18 cellular contexts compared by ENCODE assay signal in the genomic region with DNA sequence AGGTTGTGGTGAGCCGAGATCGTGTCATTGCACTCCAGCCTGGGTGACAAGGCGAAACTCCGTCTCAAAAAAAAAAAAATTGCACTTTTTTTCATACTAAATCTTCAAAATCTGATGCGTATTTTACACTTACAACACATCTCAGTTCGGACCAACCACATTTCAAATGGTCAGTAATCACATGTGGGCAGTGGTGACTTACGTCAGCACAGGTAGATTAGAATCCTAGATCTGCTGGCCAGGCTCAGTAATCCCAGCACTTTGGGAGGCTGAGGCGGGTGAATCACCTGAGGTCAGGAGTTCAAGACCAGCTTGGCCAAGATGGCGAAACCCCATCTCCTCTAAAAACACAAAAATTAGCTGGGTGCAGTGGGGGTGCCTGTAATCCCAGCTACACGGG. TPM values are rescaled to one million over a fixed set of nuclear protein-coding genes. Genes with fewer than 3 reads are reported as not detected.
A peak's percentile ranks its signal among the peaks of the same experiment; 100 is the strongest.
DNase-seq lines count a peak whose midpoint lies in the region; ATAC-seq and TF ChIP-seq lines count a peak whose summit lies in the region.
"Had no signal": no experiment of that assay in that cellular context is flagged by ENCODE, and none has a peak within 500 bp of the region (broad histone marks: within the 10 kb centered on the region; RNA-seq: fewer than 3 reads in every experiment).

No MANE protein-coding gene starts in this region.

- H3K4me3 ChIP-seq in OCI-LY1 (ENCODE audit: low read depth, low read length, poor library complexity, severe bottlenecking) (no peak overlapping the region), trophoblast cell (ENCODE audit: low read depth, low read length) (no peak overlapping the region), mucosa of descending colon (no peak overlapping the region), SJCRH30 (no peak overlapping the region)

- H3K9ac ChIP-seq in OCI-LY1 (ENCODE audit: low read length) = no peak overlapping the region
- no peak overlapping the region for H3K9ac ChIP-seq in trophoblast cell (ENCODE audit: low read length)
- H3K9ac ChIP-seq: SK-N-SH had no signal

- intact Hi-C loops in activated CD4-positive, alpha-beta T cell treated with anti-CD3 and anti-CD28 coated beads for 36 hours (cut with DNase I, micrococcal nuclease) = loop anchor here (5.0 to 10.0 kb wide), 3 partner anchors 143 to 1070 kb away; a partner anchor contains a TSS
- intact Hi-C loops in mucosa of descending colon (cut with DNase I, micrococcal nuclease) = no loop called here

- H2BK120ac ChIP-seq in trophoblast cell (ENCODE audit: insufficient read depth, low read length, poor library complexity) = no peak overlapping the region

- H3K4ac ChIP-seq in trophoblast cell (ENCODE audit: low read depth, low read length) = no peak overlapping the region

- peaks cover 42% of the 10 kb centered on the region for H3K36me3 Mint-ChIP-seq in activated CD4-positive, alpha-beta T cell treated with anti-CD3 and anti-CD28 coated beads for 36 hours (ENCODE audit: low read depth)
- H3K36me3 Mint-ChIP-seq in activated CD4-positive, alpha-beta T cell treated with anti-CD3 and anti-CD28 coated beads, Interleukin-2, amount 10 ng/mL, durations not matched to agents 7 days and 5 days (ENCODE audit: low read depth) = peaks cover 36% of the 10 kb centered on the region

- no peak overlapping the region for H2BK5ac ChIP-seq in trophoblast cell (ENCODE audit: low read depth, low read length, poor library complexity)

- no peaks in the 10 kb centered on the region for H3K9me2 ChIP-seq in OCI-LY1 (ENCODE audit: low read depth, low read length)
- H3K9me2 ChIP-seq: SK-N-SH had no signal

- H3K18ac ChIP-seq in trophoblast cell (ENCODE audit: low read length) = no peak overlapping the region

- peaks cover 31% of the 10 kb centered on the region for H3K36me3 ChIP-seq in OCI-LY1 (ENCODE audit: insufficient read depth, low read length)
- peaks cover 15% of the 10 kb centered on the region in 2 experiments for H3K36me3 ChIP-seq in trophoblast cell (ENCODE audit: control insufficient read depth in 1 of 2, insufficient read depth in 2 of 2, low read length in 2 of 2)
- no peaks in the 10 kb centered on the region for H3K36me3 ChIP-seq in mucosa of descending colon (ENCODE audit: low read depth)
- H3K36me3 ChIP-seq in SJCRH30 = peaks cover 20% of the 10 kb centered on the region

- peak overlapping the region; percentile 21 for H3K27ac ChIP-seq in OCI-LY1 (ENCODE audit: low read depth, low read length, poor library complexity, severe bottlenecking)
- no peak overlapping the region for H3K27ac ChIP-seq in trophoblast cell (ENCODE audit: low read depth, low read length)
- H3K27ac ChIP-seq in SJCRH30 = no peak overlapping the region

- peaks cover 23% of the 10 kb centered on the region for H3K79me1 ChIP-seq in trophoblast cell (ENCODE audit: low read length)

- H3K9me3 ChIP-seq in OCI-LY1 (ENCODE audit: low read length) = no peaks in the 10 kb centered on the region
- peaks cover 2% of the 10 kb centered on the region for H3K9me3 ChIP-seq in trophoblast cell (ENCODE audit: insufficient read depth, low read depth, low read length)
- H3K9me3 ChIP-seq in mucosa of descending colon = no peaks in the 10 kb centered on the region
- H3K9me3 ChIP-seq in SJCRH30 (replicated peaks) = no peaks in the 10 kb centered on the region
- H3K9me3 ChIP-seq: SK-N-SH had no signal

- WGBS in trophoblast cell (ENCODE audit: extremely low coverage, insufficient coverage, insufficient read length) = no CpG with 5 or more reads among the region's 10 CpGs

- H3K79me2 ChIP-seq in OCI-LY1 (ENCODE audit: insufficient read depth, low read length) (peaks cover 37% of the 10 kb centered on the region), trophoblast cell (ENCODE audit: control insufficient read depth, insufficient read depth, low read length, poor library complexity) (peaks cover 28% of the 10 kb centered on the region)

- no peak overlapping the region for H2AFZ ChIP-seq in OCI-LY1 (ENCODE audit: low read length)
- no peak overlapping the region for H2AFZ ChIP-seq in trophoblast cell (ENCODE audit: insufficient read depth, low read length, poor library complexity)

- no peak overlapping the region for H3K27ac Mint-ChIP-seq in activated CD4-positive, alpha-beta T cell treated with anti-CD3 and anti-CD28 coated beads for 36 hours
- no peak overlapping the region for H3K27ac Mint-ChIP-seq in activated CD4-positive, alpha-beta T cell treated with anti-CD3 and anti-CD28 coated beads, Interleukin-2, amount 10 ng/mL, durations not matched to agents 7 days and 5 days

- H3K4me1 ChIP-seq in OCI-LY1 (ENCODE audit: insufficient read depth, low read length, severe bottlenecking) (peaks cover 52% of the 10 kb centered on the region), trophoblast cell (ENCODE audit: control insufficient read depth in 1 of 2, insufficient read depth in 2 of 2, low read length in 2 of 2) (peaks cover 16% of the 10 kb centered on the region in 2 experiments), mucosa of descending colon (ENCODE audit: low read depth) (peaks cover 20% of the 10 kb centered on the region), SJCRH30 (peaks cover 17% of the 10 kb centered on the region)

- H3K27me3 ChIP-seq in OCI-LY1 (ENCODE audit: insufficient read depth, low read length) (no peaks in the 10 kb centered on the region), trophoblast cell (ENCODE audit: insufficient read depth, low read length) (no peaks in the 10 kb centered on the region), SJCRH30 (no peaks in the 10 kb centered on the region)

- no peak overlapping the region for H3K23ac ChIP-seq in trophoblast cell (ENCODE audit: low read length)

- TF ChIP-seq CTCF in OCI-LY1 (IDR thresholded peaks at IDR 0.05; ENCODE audit: low read length) (no peak), mucosa of descending colon (IDR thresholded peaks at IDR 0.05) (no peak)

- CTCF ChIA-PET in activated CD4-positive, alpha-beta T cell treated with anti-CD3 and anti-CD28 coated beads for 36 hours (lab: Charles Lee) = interaction anchor here (0.6 to 0.7 kb wide), 2 partner anchors 16 to 156 kb away, joined by 3 to 4 read pairs; a partner anchor contains a TSS
- CTCF ChIA-PET in activated CD4-positive, alpha-beta T cell treated with anti-CD3 and anti-CD28 coated beads, Interleukin-2, amount 10 ng/mL, durations not matched to agents 7 days and 5 days (lab: Charles Lee) = interaction anchor here (0.6 kb wide), 1 partner anchor 98 kb away, joined by 4 read pairs; no protein-coding TSS in a partner anchor

- ATAC-seq in activated CD4-positive, alpha-beta T cell treated with anti-CD3 and anti-CD28 coated beads for 36 hours = no peak
- no peak for ATAC-seq in mucosa of descending colon

- H3F3A ChIP-seq in OCI-LY1 (ENCODE audit: insufficient read depth, low read length) = peaks cover 26% of the 10 kb centered on the region

- no peak overlapping the region for H4K8ac ChIP-seq in trophoblast cell (ENCODE audit: low read depth, low read length)

- H4K12ac ChIP-seq in trophoblast cell (ENCODE audit: low read depth, low read length) = no peak overlapping the region

- no peak overlapping the region for H2AK5ac ChIP-seq in trophoblast cell (ENCODE audit: low read length)

- H3K4me3 Mint-ChIP-seq in activated CD4-positive, alpha-beta T cell treated with anti-CD3 and anti-CD28 coated beads for 36 hours = no peak overlapping the region
- no peak overlapping the region for H3K4me3 Mint-ChIP-seq in activated CD4-positive, alpha-beta T cell treated with anti-CD3 and anti-CD28 coated beads, Interleukin-2, amount 10 ng/mL, durations not matched to agents 7 days and 5 days

- POLR2A ChIA-PET in activated CD4-positive, alpha-beta T cell treated with anti-CD3 and anti-CD28 coated beads for 36 hours (lab: Charles Lee) = interaction anchor here (1.0 kb wide), 1 partner anchor 50 kb away, joined by 3 read pairs; no protein-coding TSS in a partner anchor
- POLR2A ChIA-PET in activated CD4-positive, alpha-beta T cell treated with anti-CD3 and anti-CD28 coated beads, Interleukin-2, amount 10 ng/mL, durations not matched to agents 7 days and 5 days (lab: Charles Lee) = no interaction called here

- peaks cover 48% of the 10 kb centered on the region for H3K4me1 Mint-ChIP-seq in activated CD4-positive, alpha-beta T cell treated with anti-CD3 and anti-CD28 coated beads for 36 hours
- peaks cover 55% of the 10 kb centered on the region for H3K4me1 Mint-ChIP-seq in activated CD4-positive, alpha-beta T cell treated with anti-CD3 and anti-CD28 coated beads, Interleukin-2, amount 10 ng/mL, durations not matched to agents 7 days and 5 days

- DNase-seq in activated CD4-positive, alpha-beta T cell treated with anti-CD3 and anti-CD28 coated beads for 36 hours = peak; percentile 4
- no peak for DNase-seq in activated CD4-positive, alpha-beta T cell treated with anti-CD3 and anti-CD28 coated beads, Interleukin-2, amount 10 ng/mL, durations not matched to agents 7 days and 5 days
- peak; percentile 87 to 95 for DNase-seq in trophoblast cell
- DNase-seq in mucosa of descending colon = no peak
- no peak for DNase-seq in SJCRH30
- DNase-seq: 8988T; CD4-positive, alpha-beta memory T cell; DMS79; GOT3; KG1; NCI-H1417; NCI-H187; NCI-H226; NCI-H524; NCI-H82; SHP77; SK-N-SH had no signal

- H4K91ac ChIP-seq in trophoblast cell (ENCODE audit: low read depth, low read length) = no peak overlapping the region

- no peaks in the 10 kb centered on the region for H3K9me3 Mint-ChIP-seq in activated CD4-positive, alpha-beta T cell treated with anti-CD3 and anti-CD28 coated beads for 36 hours (ENCODE audit: low read depth)
- H3K9me3 Mint-ChIP-seq in activated CD4-positive, alpha-beta T cell treated with anti-CD3 and anti-CD28 coated beads, Interleukin-2, amount 10 ng/mL, durations not matched to agents 7 days and 5 days = no peaks in the 10 kb centered on the region

- H3K27me3 Mint-ChIP-seq in activated CD4-positive, alpha-beta T cell treated with anti-CD3 and anti-CD28 coated beads for 36 hours = no peaks in the 10 kb centered on the region
- H3K27me3 Mint-ChIP-seq in activated CD4-positive, alpha-beta T cell treated with anti-CD3 and anti-CD28 coated beads, Interleukin-2, amount 10 ng/mL, durations not matched to agents 7 days and 5 days = no peaks in the 10 kb centered on the region
- H3K27me3 Mint-ChIP-seq: CD4-positive, alpha-beta memory T cell had no signal

- no peak overlapping the region for H2BK12ac ChIP-seq in trophoblast cell (ENCODE audit: low read length)

- H4K20me1 ChIP-seq in OCI-LY1 (ENCODE audit: insufficient read depth, low read length) = 0 out of 2 replicates have a peak, but pooled peaks cover 3% of the 10 kb centered on the region

- H3K4me2 ChIP-seq in OCI-LY1 (ENCODE audit: low read length) (no peak overlapping the region), trophoblast cell (ENCODE audit: low read length) (no peak overlapping the region)
- H3K4me2 ChIP-seq: SK-N-SH had no signal

- H3K14ac ChIP-seq in trophoblast cell (ENCODE audit: low read length) = no peak overlapping the region

RNA-seq across cellular contexts. Expression of a gene that starts 1.6 kb away (rescaled TPM):
- 100 to 1,000 TPM; 120 to 142 TPM for total RNA-seq in activated CD4-positive, alpha-beta T cell treated with anti-CD3 and anti-CD28 coated beads for 36 hours
- 10 to 100 TPM; 85.7 to 90.6 TPM for total RNA-seq in activated CD4-positive, alpha-beta T cell treated with anti-CD3 and anti-CD28 coated beads, Interleukin-2, amount 10 ng/mL, durations not matched to agents 7 days and 5 days
- polyA plus RNA-seq in trophoblast cell (2013) = 47.3 and 49.0 TPM in 2 replicates
- 10 to 100 TPM; 44.1 to 54.0 (median 48.1) TPM for total RNA-seq in mucosa of descending colon
- total RNA-seq in SJCRH30 (2014; rRNA removed; shearing (Covaris generic)) = 65.8 and 77.3 TPM in 2 replicates

RNA-seq across cellular contexts. Expression of a gene that starts 3.3 kb away (rescaled TPM):
- total RNA-seq in activated CD4-positive, alpha-beta T cell treated with anti-CD3 and anti-CD28 coated beads for 36 hours = 100 to 1,000 TPM; 557 to 569 TPM
- total RNA-seq in activated CD4-positive, alpha-beta T cell treated with anti-CD3 and anti-CD28 coated beads, Interleukin-2, amount 10 ng/mL, durations not matched to agents 7 days and 5 days = 100 to 1,000 TPM; 726 to 779 TPM
- polyA plus RNA-seq in trophoblast cell (2013) = 2,017 and 2,072 TPM in 2 replicates
- total RNA-seq in mucosa of descending colon = 100 to 1,000 TPM; 433 to 945 (median 637) TPM
- total RNA-seq in SJCRH30 (2014; rRNA removed; shearing (Covaris generic)) = 940 and 960 TPM in 2 replicates

RNA-seq across cellular contexts. Expression of a gene that starts 10.6 kb away (rescaled TPM):
- total RNA-seq in activated CD4-positive, alpha-beta T cell treated with anti-CD3 and anti-CD28 coated beads for 36 hours = 100 to 1,000 TPM; 189 to 265 TPM
- 100 to 1,000 TPM; 120 to 131 TPM for total RNA-seq in activated CD4-positive, alpha-beta T cell treated with anti-CD3 and anti-CD28 coated beads, Interleukin-2, amount 10 ng/mL, durations not matched to agents 7 days and 5 days
- polyA plus RNA-seq in trophoblast cell (2013) = 91.0 and 92.1 TPM in 2 replicates
- 100 to 1,000 TPM in 1 of 3 donors, 10 to 100 TPM in 2; 76.4 to 117 (median 81.4) TPM for total RNA-seq in mucosa of descending colon
- 129 and 131 TPM in 2 replicates for total RNA-seq in SJCRH30 (2014; rRNA removed; shearing (Covaris generic))

RNA-seq across cellular contexts. Expression of a gene that starts 16.0 kb away (rescaled TPM):
- 1 to 10 TPM; 2.7 to 3.5 TPM for total RNA-seq in activated CD4-positive, alpha-beta T cell treated with anti-CD3 and anti-CD28 coated beads for 36 hours
- total RNA-seq in activated CD4-positive, alpha-beta T cell treated with anti-CD3 and anti-CD28 coated beads, Interleukin-2, amount 10 ng/mL, durations not matched to agents 7 days and 5 days = 1 to 10 TPM; 3.2 to 4.5 TPM
- 0.58 and 0.97 TPM in 2 replicates for polyA plus RNA-seq in trophoblast cell (2013)
- 1 to 10 TPM in 1 of 3 donors, not detected in 2; 1.2 TPM for total RNA-seq in mucosa of descending colon
- total RNA-seq in SJCRH30 (2014; rRNA removed; shearing (Covaris generic)) = 0.24 TPM in 1 of 2 replicates, not detected in the other
- polyA plus RNA-seq: CD4-positive, alpha-beta memory T cell had no signal

RNA-seq across cellular contexts. Expression of a gene that starts 22.0 kb away (rescaled TPM):
- total RNA-seq in activated CD4-positive, alpha-beta T cell treated with anti-CD3 and anti-CD28 coated beads for 36 hours = 10 to 100 TPM; 31.1 to 36.3 TPM
- 10 to 100 TPM; 14.9 to 16.5 TPM for total RNA-seq in activated CD4-positive, alpha-beta T cell treated with anti-CD3 and anti-CD28 coated beads, Interleukin-2, amount 10 ng/mL, durations not matched to agents 7 days and 5 days
- 35.0 and 36.2 TPM in 2 replicates for polyA plus RNA-seq in trophoblast cell (2013)
- total RNA-seq in mucosa of descending colon = 10 to 100 TPM in 2 of 3 donors, 1 to 10 TPM in 1; 10.0 to 16.4 (median 14.1) TPM
- 59.9 and 71.5 TPM in 2 replicates for total RNA-seq in SJCRH30 (2014; rRNA removed; shearing (Covaris generic))

Comparison
In these comparisons a context has a peak if more than half of its experiments do, and no peak if none do; other contexts are left out.
1. DNase-seq: peak in activated CD4-positive, alpha-beta T cell treated with anti-CD3 and anti-CD28 coated beads for 36 hours (single experiment) and trophoblast cell (2 of 2); none in activated CD4-positive, alpha-beta T cell treated with anti-CD3 and anti-CD28 coated beads, Interleukin-2, amount 10 ng/mL, durations not matched to agents 7 days and 5 days (single experiment), mucosa of descending colon (0 of 3) and SJCRH30 (0 of 2).
2. intact Hi-C loops: an anchor here in activated CD4-positive, alpha-beta T cell treated with anti-CD3 and anti-CD28 coated beads for 36 hours (5.0 to 10.0 kb wide); none called in mucosa of descending colon.